8 cellular contexts compared by ENCODE assay signal in genomic region chr22:43013355-43014061, GRCh38. TPM values are rescaled to one million over a fixed set of nuclear protein-coding genes. Genes with fewer than 3 reads are reported as not detected.
DNase-seq lines count a peak whose midpoint lies in the region; ATAC-seq and TF ChIP-seq lines count a peak whose summit lies in the region.

No MANE protein-coding gene starts in this region.

- peak overlapping the region; percentile 67 for H3K4me3 ChIP-seq in SU-DHL-6 (ENCODE audit: insufficient read depth, low read length, poor library complexity, severe bottlenecking)
- peak overlapping the region; percentile 85 to 89 (median 88) for H3K4me3 ChIP-seq in skeletal muscle tissue (ENCODE audit: low read length in 3 of 3)

- H3K36me3 ChIP-seq in SU-DHL-6 (ENCODE audit: low read length), result no peaks in the 10 kb centered on the region
- H3K36me3 ChIP-seq in skeletal muscle tissue (ENCODE audit: control insufficient read depth in 3 of 3, insufficient read depth in 3 of 3, low read length in 3 of 3), result no peaks in the 10 kb centered on the region

- H3K27me3 ChIP-seq in SU-DHL-6 (ENCODE audit: low read length) (no peaks in the 10 kb centered on the region), skeletal muscle tissue (ENCODE audit: control insufficient read depth in 3 of 3, insufficient read depth in 3 of 3, low read length in 3 of 3) (no peaks in the 10 kb centered on the region)

- H3K9me2 ChIP-seq in SU-DHL-6 (replicated peaks; ENCODE audit: insufficient read depth, low read length), result no peaks in the 10 kb centered on the region

- H3K4me2 ChIP-seq in SU-DHL-6 (ENCODE audit: low read depth, low read length, poor library complexity, severe bottlenecking), result peak overlapping the region; percentile 61

- peak overlapping the region; percentile 61 for H3K9ac ChIP-seq in SU-DHL-6 (ENCODE audit: low read length)
- H3K9ac ChIP-seq in skeletal muscle tissue (ENCODE audit: low read depth in 1 of 3, low read length in 3 of 3), result peak overlapping the region; percentile 72 to 85 (median 77)

- peak; percentile 1 for ATAC-seq in GM21423 (IDR thresholded peaks at IDR 0.05; ENCODE audit: unreplicated experiment)

- peaks cover 44% of the 10 kb centered on the region for H3K79me2 ChIP-seq in SU-DHL-6 (ENCODE audit: insufficient read depth, low read length)

- H3K27ac ChIP-seq in SU-DHL-6 (ENCODE audit: low read depth, low read length) (no peak overlapping the region), skeletal muscle tissue (ENCODE audit: low read depth, low read length) (no peak overlapping the region)

- 0 out of 2 replicates have a peak, but pooled peaks cover 5% of the 10 kb centered on the region for H4K20me1 ChIP-seq in SU-DHL-6 (ENCODE audit: low read depth, low read length)

- H3F3A ChIP-seq in SU-DHL-6 (ENCODE audit: insufficient read depth), result no peaks in the 10 kb centered on the region

- H3K9me3 ChIP-seq in SU-DHL-6 (ENCODE audit: insufficient read depth, low read length) (no peaks in the 10 kb centered on the region), skeletal muscle tissue (ENCODE audit: control insufficient read depth in 3 of 3, low read length in 3 of 3) (peaks cover 0 to 2% (median 0%) of the 10 kb centered on the region in 3 donors)

- H2AFZ ChIP-seq in SU-DHL-6 (ENCODE audit: low read depth, low read length, severe bottlenecking), result no peak overlapping the region

- DNase-seq in glomerular visceral epithelial cell (ENCODE audit: extremely low spot score), result peak; percentile 59
- no peak for DNase-seq in SKM-1 (lab: John Stamatoyannopoulos, UW; ENCODE audit: unreplicated experiment)
- no peak for DNase-seq in hypothalamus (lab: John Stamatoyannopoulos, UW)
- DNase-seq in NCI-H1417 treated with DMSO at 0.1 percent for 48 hours (lab: John Stamatoyannopoulos, UW), result no peak
- no peak for DNase-seq in activated CD4-positive, alpha-beta T cell treated with anti-CD3 and anti-CD28 coated beads, Interleukin-2, amount 50 U/mL, for 48 hours

- no peak for TF ChIP-seq CTCF in SU-DHL-6 (IDR thresholded peaks at IDR 0.05; ENCODE audit: insufficient read depth, low read length, poor library complexity, severe bottlenecking)

- H3K4me1 ChIP-seq in skeletal muscle tissue (ENCODE audit: control insufficient read depth in 3 of 3, insufficient read depth in 3 of 3, low read length in 3 of 3), result peaks cover 17 to 19% (median 19%) of the 10 kb centered on the region in 3 donors

RNA-seq across cellular contexts. Expression of gene PACSIN2, which starts 1.4 kb away (rescaled TPM):
- 20.9 TPM for total RNA-seq in skeletal muscle tissue
